11 cellular contexts compared by ENCODE assay signal in genomic region chr16:75263291-75263962, GRCh38. TPM values are rescaled to one million over a fixed set of nuclear protein-coding genes. Genes with fewer than 3 reads are reported as not detected.
DNase-seq lines count a peak whose midpoint lies in the region; ATAC-seq and TF ChIP-seq lines count a peak whose summit lies in the region.
"Had no signal": no experiment of that assay in that cellular context is flagged by ENCODE, and none has a peak within 500 bp of the region (broad histone marks: within the 10 kb centered on the region; RNA-seq: fewer than 3 reads in every experiment).

No MANE protein-coding gene starts in this region.

- peaks cover 5% of the 10 kb centered on the region; the same call in 1 of the 2 replicates for H3K36me3 ChIP-seq in Caco-2 (ENCODE audit: control insufficient read depth, insufficient read depth, low read length)
- no peaks in the 10 kb centered on the region for H3K36me3 ChIP-seq in hepatocyte (replicated peaks; ENCODE audit: insufficient read depth, low read depth)
- no peaks in the 10 kb centered on the region for H3K36me3 ChIP-seq in gastrocnemius medialis

- H3K79me2 ChIP-seq in hepatocyte = peaks cover 79% of the 10 kb centered on the region

- H3K9me3 ChIP-seq in Caco-2 = no peaks in the 10 kb centered on the region
- H3K9me3 ChIP-seq in hepatocyte (ENCODE audit: low read depth) = no peaks in the 10 kb centered on the region
- no peaks in the 10 kb centered on the region for H3K9me3 ChIP-seq in gastrocnemius medialis

- H3K9me2 ChIP-seq in hepatocyte (replicated peaks; ENCODE audit: insufficient read depth) = no peaks in the 10 kb centered on the region

- peaks cover 23% of the 10 kb centered on the region for H3K36me3 Mint-ChIP-seq in Caco-2 (ENCODE audit: insufficient read depth, unreplicated experiment)

- BruUV-seq in Caco-2 (replicated peaks; lab: Mats Ljungman, UMichigan) = no TSS peak

- CTCF ChIA-PET in Caco-2 (lab: Charles Lee) = no interaction called here

- TF ChIP-seq POLR2A in gastrocnemius medialis (IDR thresholded peaks at IDR 0.05) = no peak

- no peak for DNase-seq in Caco-2
- DNase-seq in astrocyte of the spinal cord (ENCODE audit: low read depth, low spot score) = no peak
- DNase-seq in hepatocyte (ENCODE audit: low spot score) = peak; percentile 8
- DNase-seq in gastrocnemius medialis = peak in 1 of 2 donors; percentile 55
- no peak for DNase-seq in germinal center (ENCODE audit: low spot score)
- DNase-seq in NCI-H526 (lab: John Stamatoyannopoulos, UW) = no peak
- DNase-seq: cerebellar nuclear complex, DMS79 treated with DMSO at 0.1 percent for 48 hours, Karpas-422 had no signal

- ATAC-seq in gastrocnemius medialis = peak; percentile 17 to 24
- ATAC-seq in HG03159 (IDR thresholded peaks at IDR 0.05; ENCODE audit: unreplicated experiment) = no peak
- no peak for ATAC-seq in GM21381 (IDR thresholded peaks at IDR 0.05; ENCODE audit: unreplicated experiment)

- 78% methylated on average over 14 of the region's 14 CpGs for WGBS in hepatocyte (ENCODE audit: low lambda C conversion rate, missing lambda C conversion rate)

- H3K27me3 ChIP-seq in Caco-2 (replicated peaks; ENCODE audit: control insufficient read depth, insufficient read depth, low read length) (no peaks in the 10 kb centered on the region), hepatocyte (no peaks in the 10 kb centered on the region), gastrocnemius medialis (no peaks in the 10 kb centered on the region)

- peaks cover 46% of the 10 kb centered on the region for H3K4me1 ChIP-seq in Caco-2
- peaks cover 63% of the 10 kb centered on the region for H3K4me1 ChIP-seq in hepatocyte (ENCODE audit: insufficient read depth)
- H3K4me1 ChIP-seq in gastrocnemius medialis = peaks cover 78 to 79% of the 10 kb centered on the region in 2 donors

- no peaks in the 10 kb centered on the region for H3K27me3 Mint-ChIP-seq in Caco-2 (ENCODE audit: insufficient read depth, unreplicated experiment)

- H3K4me3 ChIP-seq in Caco-2 (ENCODE audit: low read depth, low read length) (no peak overlapping the region), astrocyte of the spinal cord (ENCODE audit: low read depth, low read length) (peak overlapping the region; percentile 95), hepatocyte (peak overlapping the region; percentile 99), gastrocnemius medialis (peak overlapping the region; percentile 75 to 97 (median 90))

- peaks cover 29% of the 10 kb centered on the region for H3K4me1 Mint-ChIP-seq in Caco-2 (ENCODE audit: low read depth, unreplicated experiment)

- no peak overlapping the region for H2AFZ ChIP-seq in hepatocyte

- POLR2A ChIA-PET in Caco-2 (lab: Charles Lee) = no interaction called here

- H3K27ac ChIP-seq in hepatocyte (peak overlapping the region; percentile 99), gastrocnemius medialis (peak overlapping the region; percentile 95 to 100 (median 98))

- H3K9me3 Mint-ChIP-seq in Caco-2 (ENCODE audit: unreplicated experiment) = no peaks in the 10 kb centered on the region

- peaks cover 58% of the 10 kb centered on the region for H4K20me1 ChIP-seq in hepatocyte (ENCODE audit: insufficient read depth, poor library complexity, severe bottlenecking)

- peak overlapping the region; percentile 58 for H3K27ac Mint-ChIP-seq in Caco-2 (ENCODE audit: unreplicated experiment)

- no peak for TF ChIP-seq CTCF in Caco-2 (IDR thresholded peaks at IDR 0.05; ENCODE audit: insufficient read depth in 1 of 2, low read depth in 1 of 2, low read length in 1 of 2, severe bottlenecking in 1 of 2, unreplicated experiment in 1 of 2)
- TF ChIP-seq CTCF in astrocyte of the spinal cord (IDR thresholded peaks at IDR 0.05; ENCODE audit: low read depth, low read length) = no peak
- no peak for TF ChIP-seq CTCF in hepatocyte (IDR thresholded peaks at IDR 0.05; ENCODE audit: poor library complexity)
- no peak for TF ChIP-seq CTCF in gastrocnemius medialis (IDR thresholded peaks at IDR 0.05 in 4 of 5, conservative IDR thresholded peaks at IDR 0.05 in 1 of 5)

- in situ Hi-C loops in astrocyte of the spinal cord (cut with HindIII; ENCODE audit: low sequenced_read_pairs) = no loop called here
- in situ Hi-C loops in gastrocnemius medialis (cut with MboI; ENCODE audit: low sequenced_read_pairs in 4 of 4) = no loop called here

- intact Hi-C loops in Caco-2 (cut with micrococcal nuclease; ENCODE audit: unreplicated experiment) (no loop called here), gastrocnemius medialis (cut with DNase I; ENCODE audit: low total_unique reads) (loop anchor here (1.0 to 10.0 kb wide), 2 partner anchors 9 to 149 kb away; partner anchors contain the start of gene LDHD)

- H3K4me2 ChIP-seq in hepatocyte = peak overlapping the region; percentile 97

- peak overlapping the region; percentile 82 for H3K4me3 Mint-ChIP-seq in Caco-2 (ENCODE audit: unreplicated experiment)

RNA-seq across cellular contexts. Expression of gene BCAR1, which starts 12.0 kb away (rescaled TPM):
- total RNA-seq in Caco-2 (2022) = 94.0 and 95.5 TPM in 2 replicates
- 73.2 and 77.3 TPM in 2 replicates for total RNA-seq in hepatocyte
- polyA plus RNA-seq in hepatocyte = 112 and 124 TPM in 2 replicates
- total RNA-seq in gastrocnemius medialis = 100 to 1,000 TPM; 101 to 153 (median 145) TPM

RNA-seq across cellular contexts. Expression of gene CTRB1, which starts 44.6 kb away (rescaled TPM):
- total RNA-seq in Caco-2 (2022) = not detected in 2 replicates
- total RNA-seq in hepatocyte = not detected in 2 replicates
- 0.21 and 0.26 TPM in 2 replicates for polyA plus RNA-seq in hepatocyte
- total RNA-seq in gastrocnemius medialis = not detected

RNA-seq across cellular contexts. Expression of gene CTRB2, which starts 56.5 kb away (rescaled TPM):
- total RNA-seq in Caco-2 (2022) = not detected in 2 replicates
- total RNA-seq in hepatocyte = not detected in 2 replicates
- 0.44 TPM in 1 of 2 replicates, not detected in the other for polyA plus RNA-seq in hepatocyte
- total RNA-seq in gastrocnemius medialis = 1 to 10 TPM in 1 of 4 donors, not detected in 3; 3.0 TPM

Comparison
In these comparisons a context has a peak if more than half of its experiments do, and no peak if none do; other contexts are left out.
1. ATAC-seq: peak in gastrocnemius medialis (2 of 2); none in HG03159 (single experiment) and GM21381 (single experiment).